Comparison of ENCODE assay signal across 8 cellular contexts in the genomic region with DNA sequence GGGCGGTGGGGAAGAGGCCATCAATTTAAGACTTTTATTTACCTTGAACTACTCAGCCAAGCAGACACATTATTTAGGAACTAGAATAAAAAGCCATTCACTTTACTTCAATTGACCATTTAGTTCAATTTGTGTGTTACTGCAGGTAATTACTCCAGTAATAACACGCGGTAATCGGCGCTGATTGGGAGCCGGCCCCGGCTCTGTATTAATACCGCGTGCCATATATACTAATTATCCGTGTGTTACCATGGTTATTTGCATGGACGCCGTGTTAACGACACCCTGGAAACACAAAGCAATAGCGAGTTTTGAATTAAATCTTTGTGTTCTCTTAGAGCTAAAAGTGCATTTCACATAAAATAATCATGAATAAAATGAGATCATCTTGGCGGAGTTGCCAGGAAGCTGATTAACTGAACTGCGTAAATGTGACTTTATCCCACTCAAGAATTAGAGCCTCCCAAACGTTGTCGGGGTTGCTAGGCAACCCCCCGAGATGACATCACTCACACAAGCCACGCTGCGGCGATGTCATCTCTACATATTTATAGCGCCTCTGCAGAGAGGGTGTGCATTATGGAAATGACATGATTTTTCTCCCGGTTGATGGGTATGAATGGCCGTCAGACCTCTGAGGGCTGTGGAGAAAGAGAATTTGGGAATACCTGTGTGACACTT. TPM values are rescaled to one million over a fixed set of nuclear protein-coding genes. Genes with fewer than 3 reads are reported as not detected.
A peak's percentile ranks its signal among the peaks of the same experiment; 100 is the strongest.
DNase-seq lines count a peak whose midpoint lies in the region; ATAC-seq and TF ChIP-seq lines count a peak whose summit lies in the region.

No MANE protein-coding gene starts in this region.

- no peak overlapping the region for H3K27ac Mint-ChIP-seq in stimulated activated memory B cell treated with anti-CD40 and anti-IgM and Interleukin-4, amounts not matched to agents 10 μg/mL and 1 μg/mL and 100 μg/mL, for 72 hours

- H2AFZ ChIP-seq in osteoblast (ENCODE audit: low read length) (no peak overlapping the region), mammary epithelial cell (ENCODE audit: low read depth, low read length) (no peak overlapping the region)

- H3K4me2 ChIP-seq in osteoblast (ENCODE audit: insufficient read depth, low read length) (peak overlapping the region; percentile 55), mammary epithelial cell (ENCODE audit: insufficient read depth, low read depth, low read length) (no peak overlapping the region)

- TF ChIP-seq CTCF in fibroblast of the aortic adventitia (IDR thresholded peaks at IDR 0.05; ENCODE audit: insufficient read depth, low read length) (no peak), osteoblast (IDR thresholded peaks at IDR 0.05; ENCODE audit: extremely low read depth, low read depth, low read length) (no peak), mammary epithelial cell (conservative IDR thresholded peaks at IDR 0.05 in 1 of 2, IDR thresholded peaks at IDR 0.05 in 1 of 2; ENCODE audit: extremely low read depth in 1 of 2, insufficient read depth in 1 of 2, low read depth in 1 of 2, low read length in 2 of 2) (no peak)

- intact Hi-C loops in mammary epithelial cell (cut with micrococcal nuclease): no loop called here

- CTCF ChIA-PET in mammary epithelial cell (lab: Charles Lee; ENCODE audit: low non-redundant PET): no interaction called here

- peaks cover 30% of the 10 kb centered on the region for H3K27me3 Mint-ChIP-seq in stimulated activated memory B cell treated with anti-CD40 and anti-IgM and Interleukin-4, amounts not matched to agents 10 μg/mL and 1 μg/mL and 100 μg/mL, for 72 hours

- in situ Hi-C loops in mammary epithelial cell (cut with MboI; ENCODE audit: low sequenced_read_pairs in 2 of 2): no loop called here

- no TSS peak for BruUV-seq in mammary epithelial cell (replicated peaks; lab: Mats Ljungman, UMichigan)

- dilution Hi-C loops in mammary epithelial cell (cut with HindIII; ENCODE audit: low sequenced_read_pairs): no loop called here

- H3K4me3 ChIP-seq in fibroblast of the aortic adventitia (ENCODE audit: low read depth, low read length) (no peak overlapping the region), osteoblast (ENCODE audit: insufficient read depth, low read length) (no peak overlapping the region), mammary epithelial cell (replicated peaks in 1 of 3; ENCODE audit: insufficient read depth in 1 of 3, low read depth in 2 of 3, low read length in 3 of 3) (no peak overlapping the region)

- no peak overlapping the region for H3K4me3 Mint-ChIP-seq in stimulated activated memory B cell treated with anti-CD40 and anti-IgM and Interleukin-4, amounts not matched to agents 10 μg/mL and 1 μg/mL and 100 μg/mL, for 72 hours

- H3K36me3 ChIP-seq in osteoblast (ENCODE audit: insufficient read depth, low read length): no peaks in the 10 kb centered on the region
- H3K36me3 ChIP-seq in mammary epithelial cell (ENCODE audit: insufficient read depth, low read length): no peaks in the 10 kb centered on the region

- peaks cover 5% of the 10 kb centered on the region for H3K9me3 Mint-ChIP-seq in stimulated activated memory B cell treated with anti-CD40 and anti-IgM and Interleukin-4, amounts not matched to agents 10 μg/mL and 1 μg/mL and 100 μg/mL, for 72 hours

- peak overlapping the region; percentile 71 for H3K27ac ChIP-seq in osteoblast (ENCODE audit: low read depth, low read length)
- H3K27ac ChIP-seq in mammary epithelial cell (ENCODE audit: insufficient read depth, low read depth, low read length): no peak overlapping the region

- H4K20me1 ChIP-seq in osteoblast (ENCODE audit: insufficient read depth, low read length) (no peaks in the 10 kb centered on the region), mammary epithelial cell (ENCODE audit: insufficient read depth, low read length) (no peaks in the 10 kb centered on the region)

- H3K9me3 ChIP-seq in osteoblast (ENCODE audit: low read depth, low read length) (no peaks in the 10 kb centered on the region), mammary epithelial cell (replicated peaks; ENCODE audit: insufficient read depth, low read length) (no peaks in the 10 kb centered on the region)

- no peaks in the 10 kb centered on the region for H3K79me2 ChIP-seq in osteoblast (ENCODE audit: insufficient read depth, low read length)
- no peaks in the 10 kb centered on the region for H3K79me2 ChIP-seq in mammary epithelial cell (ENCODE audit: insufficient read depth, low read length)

- H3K36me3 Mint-ChIP-seq in stimulated activated memory B cell treated with anti-CD40 and anti-IgM and Interleukin-4, amounts not matched to agents 10 μg/mL and 1 μg/mL and 100 μg/mL, for 72 hours: no peaks in the 10 kb centered on the region

- H3K4me1 ChIP-seq in osteoblast (ENCODE audit: insufficient read depth, low read length) (peaks cover 13% of the 10 kb centered on the region), mammary epithelial cell (ENCODE audit: insufficient read depth, low read length) (no peaks in the 10 kb centered on the region)

- 77% methylated on average over 24 of the region's 25 CpGs for WGBS in mammary epithelial cell (ENCODE audit: low coverage, missing lambda C conversion rate)

- peak; percentile 32 for DNase-seq in EL
- peak; percentile 91 for DNase-seq in NCI-H748 treated with DMSO at 0.1 percent for 48 hours (lab: John Stamatoyannopoulos, UW)
- DNase-seq in fibroblast of the aortic adventitia (ENCODE audit: low read depth): peak; percentile 66
- peak; percentile 93 for DNase-seq in osteoblast (ENCODE audit: insufficient read length, low spot score, missing footprints)
- no peak for DNase-seq in stimulated activated CD4-positive, alpha-beta T cell treated with anti-CD3 and anti-CD28 coated beads, Interleukin-4, amount 100 ng/mL, for 1 hour
- no peak for DNase-seq in SIG-M5 treated with dmso at 0.1 percent for 504 hours (lab: John Stamatoyannopoulos, UW; ENCODE audit: unreplicated experiment)
- no peak for DNase-seq in mammary epithelial cell

- no peak for ATAC-seq in stimulated activated memory B cell treated with anti-CD40 and anti-IgM and Interleukin-4, amounts not matched to agents 10 μg/mL and 1 μg/mL and 100 μg/mL, for 72 hours

- H3K27me3 ChIP-seq in osteoblast (ENCODE audit: insufficient read depth, low read length) (peaks cover 5% of the 10 kb centered on the region), mammary epithelial cell (ENCODE audit: insufficient read depth, low read length) (no peaks in the 10 kb centered on the region)

- H3K9ac ChIP-seq in mammary epithelial cell (ENCODE audit: insufficient read depth, low read length): no peak overlapping the region

- no peaks in the 10 kb centered on the region for H3K4me1 Mint-ChIP-seq in stimulated activated memory B cell treated with anti-CD40 and anti-IgM and Interleukin-4, amounts not matched to agents 10 μg/mL and 1 μg/mL and 100 μg/mL, for 72 hours

RNA-seq across cellular contexts. Expression of gene RNU6ATAC, which starts 41.4 kb away (rescaled TPM):
- total RNA-seq in fibroblast of the aortic adventitia (ENCODE audit: low replicate concordance): not detected in 2 replicates
- not detected in 2 replicates for total RNA-seq in osteoblast
- total RNA-seq in mammary epithelial cell: 10 to 100 TPM in 1 of 2 donors, not detected in 1; 58.5 TPM
- not detected for polyA plus RNA-seq in mammary epithelial cell
- polyA minus RNA-seq in mammary epithelial cell: not detected

Comparison
In these comparisons a context has a peak if more than half of its experiments do, and no peak if none do; other contexts are left out.
1. DNase-seq: peak in EL (single experiment), NCI-H748 treated with DMSO at 0.1 percent for 48 hours (single experiment), fibroblast of the aortic adventitia (single experiment) and osteoblast (single experiment); none in stimulated activated CD4-positive, alpha-beta T cell treated with anti-CD3 and anti-CD28 coated beads, Interleukin-4, amount 100 ng/mL, for 1 hour (single experiment), SIG-M5 treated with dmso at 0.1 percent for 504 hours (single experiment) and mammary epithelial cell (single experiment).